Comparison of ENCODE assay signal across 1 cellular context in the genomic region with DNA sequence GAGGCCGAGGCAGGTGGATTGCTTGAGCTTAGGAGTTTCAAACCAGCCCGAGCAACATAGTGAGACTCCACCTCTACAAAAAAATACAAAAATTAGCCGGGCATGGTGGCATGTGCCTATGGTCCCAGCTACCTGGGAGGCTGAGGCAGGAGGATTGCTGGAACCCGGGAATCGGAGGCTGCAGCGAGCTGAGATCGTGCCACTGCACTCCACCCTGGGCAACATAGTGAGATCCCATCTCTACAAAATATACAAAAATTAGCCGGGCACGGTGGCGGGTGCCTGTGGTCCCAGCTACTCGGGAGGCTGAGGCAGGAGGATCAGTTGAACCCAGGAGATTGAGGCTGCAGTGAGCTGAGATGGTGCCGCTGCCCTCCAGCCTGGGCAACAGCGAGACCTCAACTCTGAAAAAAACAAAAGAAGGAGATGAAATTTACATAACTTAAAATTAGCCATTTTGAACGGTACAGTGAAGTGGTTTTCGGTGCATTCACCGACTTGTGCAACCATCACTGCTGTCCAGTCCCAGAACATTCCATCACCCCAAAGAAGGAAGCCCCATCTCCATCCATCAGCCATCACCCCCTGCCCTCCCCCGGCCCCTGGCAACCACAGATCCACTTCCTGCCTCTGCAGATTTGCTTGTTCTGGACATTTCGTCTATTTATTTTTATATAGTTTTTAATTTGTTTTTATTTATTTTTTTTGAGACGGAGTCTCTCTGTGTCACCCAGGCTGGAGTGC.
TF ChIP-seq lines count a peak whose summit lies in the region.

No MANE protein-coding gene starts in this region.

TF ChIP-seq in H1, 55 proteins besides CTCF, POLR2A, EP300 and RAD21:
- no peak for TF ChIP-seq TAF1 (IDR thresholded peaks at IDR 0.05; ENCODE audit: low read depth, low read length)
- peak; percentile 42; the same call in 1 of the 2 replicates for TF ChIP-seq KDM1A (IDR thresholded peaks at IDR 0.05; ENCODE audit: borderline replicate concordance, low read length)
